2 cellular contexts compared by ENCODE assay signal in the genomic region with DNA sequence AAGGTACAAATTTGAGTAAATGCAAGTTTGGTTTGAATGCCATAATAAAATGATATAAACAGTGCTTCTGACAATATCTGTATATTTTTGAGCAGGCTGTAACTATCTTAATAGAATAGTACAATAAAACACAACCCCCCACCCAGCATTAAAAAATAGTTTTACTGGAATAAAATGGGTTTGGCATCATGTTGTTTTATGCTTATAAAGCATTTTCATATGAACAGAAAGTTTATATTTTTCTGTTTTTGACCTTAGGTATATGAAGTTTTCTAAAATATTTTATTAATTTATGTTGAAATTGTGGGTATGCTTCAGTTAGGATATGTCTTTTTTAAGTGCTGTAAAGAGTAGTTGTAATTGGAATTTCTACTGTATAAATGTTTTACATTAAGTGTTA.
A peak's percentile ranks its signal among the peaks of the same experiment; 100 is the strongest.
TF ChIP-seq lines count a peak whose summit lies in the region.

No MANE protein-coding gene starts in this region.

TF ChIP-seq in HepG2, 621 proteins besides CTCF, POLR2A, EP300 and RAD21:
- TF ChIP-seq MAFK (conservative IDR thresholded peaks at IDR 0.05 in 1 of 2, IDR thresholded peaks at IDR 0.05 in 1 of 2; ENCODE audit: low read length in 2 of 2), result peak; percentile 9 to 52; a peak in 2 of 4 replicates
- peak; percentile 25; the same call in 1 of the 2 replicates for TF ChIP-seq MAFF (IDR thresholded peaks at IDR 0.05; ENCODE audit: low read depth, low read length)
- TF ChIP-seq, protein P1, sequence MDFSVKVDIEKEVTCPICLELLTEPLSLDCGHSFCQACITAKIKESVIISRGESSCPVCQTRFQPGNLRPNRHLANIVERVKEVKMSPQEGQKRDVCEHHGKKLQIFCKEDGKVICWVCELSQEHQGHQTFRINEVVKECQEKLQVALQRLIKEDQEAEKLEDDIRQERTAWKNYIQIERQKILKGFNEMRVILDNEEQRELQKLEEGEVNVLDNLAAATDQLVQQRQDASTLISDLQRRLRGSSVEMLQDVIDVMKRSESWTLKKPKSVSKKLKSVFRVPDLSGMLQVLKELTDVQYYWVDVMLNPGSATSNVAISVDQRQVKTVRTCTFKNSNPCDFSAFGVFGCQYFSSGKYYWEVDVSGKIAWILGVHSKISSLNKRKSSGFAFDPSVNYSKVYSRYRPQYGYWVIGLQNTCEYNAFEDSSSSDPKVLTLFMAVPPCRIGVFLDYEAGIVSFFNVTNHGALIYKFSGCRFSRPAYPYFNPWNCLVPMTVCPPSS (IDR thresholded peaks at IDR 0.05), result no peak
- TF ChIP-seq ZNF160 (CRISPR knock-in tag; IDR thresholded peaks at IDR 0.05), result no peak

TF ChIP-seq in IMR-90, 13 proteins besides CTCF, POLR2A, EP300 and RAD21:
- TF ChIP-seq CHD1 (IDR thresholded peaks at IDR 0.05; ENCODE audit: low read depth, low read length), result no peak
- TF ChIP-seq RCOR1 (IDR thresholded peaks at IDR 0.05; ENCODE audit: insufficient replicate concordance, low read length), result no peak
- TF ChIP-seq MAFK (IDR thresholded peaks at IDR 0.05; ENCODE audit: low read depth, low read length), result 0 out of 2 replicates have a peak, but pooled peaks have one; percentile 17
- no peak for TF ChIP-seq CEBPB (IDR thresholded peaks at IDR 0.05; ENCODE audit: low read depth, low read length)
- no peak for TF ChIP-seq RFX5 (IDR thresholded peaks at IDR 0.05; ENCODE audit: low read depth, low read length)
